In the genomic region with DNA sequence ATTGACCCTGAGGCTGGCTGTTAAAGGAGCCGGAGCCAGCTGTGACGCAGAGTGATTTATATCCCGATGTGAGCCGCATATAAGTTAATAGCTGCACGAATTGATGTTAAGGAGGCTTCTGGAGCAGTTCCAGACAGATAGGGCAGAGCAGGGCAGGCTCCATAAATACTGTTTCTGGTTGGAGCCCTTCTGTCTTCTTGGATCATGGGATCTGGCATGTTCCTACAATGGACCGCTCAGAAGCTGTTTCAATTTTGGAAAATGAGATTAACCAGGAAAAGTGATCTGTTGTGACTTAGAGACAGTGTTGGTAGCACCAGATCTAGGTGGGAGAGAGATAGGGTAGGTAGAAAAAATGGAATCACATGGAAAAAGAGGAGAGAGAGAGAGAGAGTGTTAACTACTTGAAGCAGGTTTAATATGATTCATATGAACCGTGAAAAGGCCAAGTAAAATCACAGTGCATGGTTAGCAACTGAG, we compare ENCODE assay signal across 1 cellular context.
TF ChIP-seq lines count a peak whose summit lies in the region.

No MANE protein-coding gene starts in this region.

TF ChIP-seq in SK-N-SH, 30 proteins besides CTCF, POLR2A, EP300 and RAD21 (continued from another document):
- TF ChIP-seq IRF3 (IDR thresholded peaks at IDR 0.05; ENCODE audit: low read depth, low read length) (no peak), PBX3 (IDR thresholded peaks at IDR 0.05) (peak; percentile 42; the same call in 1 of the 2 replicates), ELF1 (IDR thresholded peaks at IDR 0.05) (no peak), RXRA (IDR thresholded peaks at IDR 0.05; ENCODE audit: borderline replicate concordance, low read depth) (no peak), POLR2AphosphoS5 (IDR thresholded peaks at IDR 0.05; ENCODE audit: low read depth, low read length) (no peak), SMC3 (IDR thresholded peaks at IDR 0.05; ENCODE audit: low read depth, low read length) (peak; percentile 1; the same call in 1 of the 2 replicates), SIN3A (IDR thresholded peaks at IDR 0.05; ENCODE audit: borderline replicate concordance, low read depth, low read length) (no peak), TCF12 (IDR thresholded peaks at IDR 0.05) (0 out of 2 replicates have a peak, but pooled peaks have one; percentile 20), FOXJ3 (CRISPR knock-in tag; IDR thresholded peaks at IDR 0.05) (peak; percentile 89), TEAD4 (IDR thresholded peaks at IDR 0.05; ENCODE audit: borderline replicate concordance, insufficient read depth) (no peak)
- TF ChIP-seq, protein P1, sequence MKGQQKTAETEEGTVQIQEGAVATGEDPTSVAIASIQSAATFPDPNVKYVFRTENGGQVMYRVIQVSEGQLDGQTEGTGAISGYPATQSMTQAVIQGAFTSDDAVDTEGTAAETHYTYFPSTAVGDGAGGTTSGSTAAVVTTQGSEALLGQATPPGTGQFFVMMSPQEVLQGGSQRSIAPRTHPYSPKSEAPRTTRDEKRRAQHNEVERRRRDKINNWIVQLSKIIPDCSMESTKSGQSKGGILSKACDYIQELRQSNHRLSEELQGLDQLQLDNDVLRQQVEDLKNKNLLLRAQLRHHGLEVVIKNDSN (IDR thresholded peaks at IDR 0.05; ENCODE audit: borderline replicate concordance, low read depth), result no peak
- TF ChIP-seq, protein P2, sequence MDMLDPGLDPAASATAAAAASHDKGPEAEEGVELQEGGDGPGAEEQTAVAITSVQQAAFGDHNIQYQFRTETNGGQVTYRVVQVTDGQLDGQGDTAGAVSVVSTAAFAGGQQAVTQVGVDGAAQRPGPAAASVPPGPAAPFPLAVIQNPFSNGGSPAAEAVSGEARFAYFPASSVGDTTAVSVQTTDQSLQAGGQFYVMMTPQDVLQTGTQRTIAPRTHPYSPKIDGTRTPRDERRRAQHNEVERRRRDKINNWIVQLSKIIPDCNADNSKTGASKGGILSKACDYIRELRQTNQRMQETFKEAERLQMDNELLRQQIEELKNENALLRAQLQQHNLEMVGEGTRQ (IDR thresholded peaks at IDR 0.05; ENCODE audit: borderline replicate concordance, low read depth, low read length), result no peak
- TF ChIP-seq, protein P3, sequence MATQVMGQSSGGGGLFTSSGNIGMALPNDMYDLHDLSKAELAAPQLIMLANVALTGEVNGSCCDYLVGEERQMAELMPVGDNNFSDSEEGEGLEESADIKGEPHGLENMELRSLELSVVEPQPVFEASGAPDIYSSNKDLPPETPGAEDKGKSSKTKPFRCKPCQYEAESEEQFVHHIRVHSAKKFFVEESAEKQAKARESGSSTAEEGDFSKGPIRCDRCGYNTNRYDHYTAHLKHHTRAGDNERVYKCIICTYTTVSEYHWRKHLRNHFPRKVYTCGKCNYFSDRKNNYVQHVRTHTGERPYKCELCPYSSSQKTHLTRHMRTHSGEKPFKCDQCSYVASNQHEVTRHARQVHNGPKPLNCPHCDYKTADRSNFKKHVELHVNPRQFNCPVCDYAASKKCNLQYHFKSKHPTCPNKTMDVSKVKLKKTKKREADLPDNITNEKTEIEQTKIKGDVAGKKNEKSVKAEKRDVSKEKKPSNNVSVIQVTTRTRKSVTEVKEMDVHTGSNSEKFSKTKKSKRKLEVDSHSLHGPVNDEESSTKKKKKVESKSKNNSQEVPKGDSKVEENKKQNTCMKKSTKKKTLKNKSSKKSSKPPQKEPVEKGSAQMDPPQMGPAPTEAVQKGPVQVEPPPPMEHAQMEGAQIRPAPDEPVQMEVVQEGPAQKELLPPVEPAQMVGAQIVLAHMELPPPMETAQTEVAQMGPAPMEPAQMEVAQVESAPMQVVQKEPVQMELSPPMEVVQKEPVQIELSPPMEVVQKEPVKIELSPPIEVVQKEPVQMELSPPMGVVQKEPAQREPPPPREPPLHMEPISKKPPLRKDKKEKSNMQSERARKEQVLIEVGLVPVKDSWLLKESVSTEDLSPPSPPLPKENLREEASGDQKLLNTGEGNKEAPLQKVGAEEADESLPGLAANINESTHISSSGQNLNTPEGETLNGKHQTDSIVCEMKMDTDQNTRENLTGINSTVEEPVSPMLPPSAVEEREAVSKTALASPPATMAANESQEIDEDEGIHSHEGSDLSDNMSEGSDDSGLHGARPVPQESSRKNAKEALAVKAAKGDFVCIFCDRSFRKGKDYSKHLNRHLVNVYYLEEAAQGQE (IDR thresholded peaks at IDR 0.05; ENCODE audit: low read depth, low read length), result no peak
